ENCODE assay signal across 3 cellular contexts in the genomic region with DNA sequence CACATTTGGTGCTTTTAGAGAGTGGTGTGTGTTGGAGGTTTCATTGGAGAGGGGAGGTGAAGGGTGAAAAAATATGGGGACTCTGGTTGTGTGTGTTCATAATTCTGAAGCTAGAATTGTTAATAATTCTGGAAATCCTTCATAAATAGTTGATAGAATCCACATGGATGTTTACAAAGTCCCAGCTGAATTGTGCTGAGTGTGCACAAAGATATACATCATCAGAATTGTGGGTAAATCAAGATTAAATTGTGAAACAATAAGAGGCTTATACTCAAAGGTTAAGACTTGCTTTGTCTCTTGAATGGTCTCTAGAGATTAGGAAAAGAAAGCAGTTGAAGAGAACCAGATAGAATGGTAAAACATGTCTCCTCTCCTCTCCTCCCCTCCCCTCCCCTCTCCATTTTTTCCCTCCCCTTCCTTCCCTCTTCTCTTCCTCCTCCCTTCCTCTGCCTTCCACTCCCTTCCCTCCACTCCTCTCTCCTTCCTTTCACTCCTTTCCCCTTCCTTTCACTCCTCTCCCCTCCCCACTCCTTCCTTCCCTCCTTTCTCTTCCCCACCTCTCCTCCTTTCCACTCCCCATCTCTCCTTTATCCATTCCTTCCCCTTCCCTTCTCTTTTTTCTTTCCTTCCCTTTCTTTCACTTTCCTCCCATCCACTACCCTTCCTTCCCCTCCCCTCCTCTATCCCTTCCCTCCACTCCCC.
A peak's percentile ranks its signal among the peaks of the same experiment; 100 is the strongest.
TF ChIP-seq lines count a peak whose summit lies in the region.

No MANE protein-coding gene starts in this region.

TF ChIP-seq in HepG2, 621 proteins besides CTCF, POLR2A, EP300 and RAD21:
- TF ChIP-seq IKZF1 (IDR thresholded peaks at IDR 0.05) (no peak), SRF (IDR thresholded peaks at IDR 0.05; ENCODE audit: low read depth, low read length) (no peak), EED (CRISPR knock-in tag; IDR thresholded peaks at IDR 0.05) (no peak), ZNF263 (CRISPR knock-in tag; IDR thresholded peaks at IDR 0.05) (no peak), SALL1 (CRISPR knock-in tag; IDR thresholded peaks at IDR 0.05) (no peak), MAFF (IDR thresholded peaks at IDR 0.05; ENCODE audit: low read depth, low read length) (peak; percentile 90), RNF2 (conservative IDR thresholded peaks at IDR 0.05; ENCODE audit: low read depth) (no peak), E2F1 (CRISPR knock-in tag; IDR thresholded peaks at IDR 0.05) (no peak), XRCC5 (optimal IDR thresholded peaks at IDR 0.05; ENCODE audit: low read length) (no peak), ZNF841 (CRISPR knock-in tag; IDR thresholded peaks at IDR 0.05; ENCODE audit: borderline replicate concordance) (no peak), MAFK (conservative IDR thresholded peaks at IDR 0.05 in 1 of 2, IDR thresholded peaks at IDR 0.05 in 1 of 2; ENCODE audit: low read length in 2 of 2) (peak; percentile 86 to 94), ZNF7 (CRISPR knock-in tag; IDR thresholded peaks at IDR 0.05) (no peak), MEIS2 (CRISPR knock-in tag; IDR thresholded peaks at IDR 0.05) (no peak), ZNF569 (CRISPR knock-in tag; IDR thresholded peaks at IDR 0.05; ENCODE audit: borderline replicate concordance) (no peak), ZNF343 (CRISPR knock-in tag; IDR thresholded peaks at IDR 0.05) (no peak), ZNF101 (CRISPR knock-in tag; IDR thresholded peaks at IDR 0.05; ENCODE audit: borderline replicate concordance, low read depth) (no peak), KAT2B (IDR thresholded peaks at IDR 0.05; ENCODE audit: borderline replicate concordance, low read depth, low read length) (no peak), NCOA1 (CRISPR knock-in tag; IDR thresholded peaks at IDR 0.05) (no peak), GLI4 (CRISPR knock-in tag; IDR thresholded peaks at IDR 0.05; ENCODE audit: borderline replicate concordance) (no peak), ZNF136 (CRISPR knock-in tag; IDR thresholded peaks at IDR 0.05; ENCODE audit: low read depth) (no peak), PCBP2 (optimal IDR thresholded peaks at IDR 0.05; ENCODE audit: low read depth, low read length, poor library complexity, severe bottlenecking) (peak; percentile 58), ZFP82 (CRISPR knock-in tag; IDR thresholded peaks at IDR 0.05; ENCODE audit: borderline replicate concordance) (no peak)
- TF ChIP-seq, protein P1, sequence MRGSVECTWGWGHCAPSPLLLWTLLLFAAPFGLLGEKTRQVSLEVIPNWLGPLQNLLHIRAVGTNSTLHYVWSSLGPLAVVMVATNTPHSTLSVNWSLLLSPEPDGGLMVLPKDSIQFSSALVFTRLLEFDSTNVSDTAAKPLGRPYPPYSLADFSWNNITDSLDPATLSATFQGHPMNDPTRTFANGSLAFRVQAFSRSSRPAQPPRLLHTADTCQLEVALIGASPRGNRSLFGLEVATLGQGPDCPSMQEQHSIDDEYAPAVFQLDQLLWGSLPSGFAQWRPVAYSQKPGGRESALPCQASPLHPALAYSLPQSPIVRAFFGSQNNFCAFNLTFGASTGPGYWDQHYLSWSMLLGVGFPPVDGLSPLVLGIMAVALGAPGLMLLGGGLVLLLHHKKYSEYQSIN (CRISPR knock-in tag; IDR thresholded peaks at IDR 0.05; ENCODE audit: borderline replicate concordance) = no peak

TF ChIP-seq in IMR-90, 13 proteins besides CTCF, POLR2A, EP300 and RAD21:
- peak; percentile 91 for TF ChIP-seq MAFK (IDR thresholded peaks at IDR 0.05; ENCODE audit: low read depth, low read length)
- no peak for TF ChIP-seq USF2 (IDR thresholded peaks at IDR 0.05; ENCODE audit: low read depth, low read length)
- no peak for TF ChIP-seq CEBPB (IDR thresholded peaks at IDR 0.05; ENCODE audit: low read depth, low read length)
- TF ChIP-seq MAZ (IDR thresholded peaks at IDR 0.05; ENCODE audit: borderline replicate concordance, low read depth, low read length) = no peak
TF ChIP-seq in IMR-90: peak in this region for 1.

TF ChIP-seq in H1, 55 proteins besides CTCF, POLR2A, EP300 and RAD21:
- peak; percentile 59; the same call in 1 of the 2 replicates for TF ChIP-seq MAFK (IDR thresholded peaks at IDR 0.05; ENCODE audit: low read depth, low read length)
- TF ChIP-seq, protein P2, sequence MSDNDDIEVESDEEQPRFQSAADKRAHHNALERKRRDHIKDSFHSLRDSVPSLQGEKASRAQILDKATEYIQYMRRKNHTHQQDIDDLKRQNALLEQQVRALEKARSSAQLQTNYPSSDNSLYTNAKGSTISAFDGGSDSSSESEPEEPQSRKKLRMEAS (IDR thresholded peaks at IDR 0.05) = no peak
